Comparison of ENCODE assay signal across 1 cellular context in the genomic region with DNA sequence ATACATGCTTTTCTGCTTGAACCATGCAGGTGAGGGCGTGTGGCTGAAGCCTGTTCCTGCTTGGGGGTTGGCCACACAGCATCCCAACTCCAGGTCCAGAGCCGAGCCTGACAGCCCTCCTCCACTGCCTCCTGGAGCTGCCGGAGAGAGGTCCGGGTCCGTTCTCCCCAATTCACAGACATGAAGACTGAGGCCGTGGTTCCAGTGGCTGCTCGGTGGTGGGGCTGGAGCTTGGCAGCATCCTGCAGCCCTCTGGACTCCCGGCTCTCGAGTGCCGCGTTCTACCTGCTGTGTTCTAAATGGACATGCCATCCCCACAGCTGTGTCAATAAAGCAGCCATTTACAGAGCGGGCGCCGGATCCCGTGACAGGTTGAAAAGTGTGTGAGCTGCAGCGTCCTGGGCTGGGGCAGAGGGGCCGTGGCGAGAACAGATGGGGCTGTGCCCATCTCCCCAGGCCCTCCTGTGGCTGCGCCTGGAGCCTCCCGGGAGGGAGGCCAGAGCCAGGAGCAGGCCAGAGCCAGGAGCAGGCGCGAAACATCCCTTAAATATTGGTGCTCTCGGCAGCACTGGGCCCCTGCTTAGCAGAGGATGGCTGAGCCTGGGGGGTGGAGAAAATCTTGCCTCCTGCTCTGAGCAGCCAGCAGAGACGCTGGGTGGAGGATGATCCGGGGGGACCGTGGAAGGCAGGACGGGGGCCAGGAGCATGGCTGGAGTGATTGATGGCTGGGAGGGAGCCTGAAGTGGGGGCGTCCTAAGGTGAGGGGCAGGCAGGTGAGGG.
TF ChIP-seq lines count a peak whose summit lies in the region.

No MANE protein-coding gene starts in this region.

TF ChIP-seq in K562, 482 proteins besides CTCF, POLR2A, EP300 and RAD21 (continued from another document):
- TF ChIP-seq E4F1 (CRISPR knock-in tag; IDR thresholded peaks at IDR 0.05; ENCODE audit: borderline replicate concordance) (no peak), ZNF184 (CRISPR knock-in tag; IDR thresholded peaks at IDR 0.05) (no peak), ADNP (tag; IDR thresholded peaks at IDR 0.05) (0 out of 2 replicates have a peak, but pooled peaks have one; percentile 40), KDM4B (IDR thresholded peaks at IDR 0.05; ENCODE audit: borderline replicate concordance in 2 of 2, low read depth in 1 of 2) (no peak), ZNF23 (CRISPR knock-in tag; IDR thresholded peaks at IDR 0.05) (no peak), ZNF584 (CRISPR knock-in tag; IDR thresholded peaks at IDR 0.05; ENCODE audit: low read depth) (no peak), ZBTB33 (CRISPR knock-in tag; IDR thresholded peaks at IDR 0.05) (peak; percentile 81), BCOR (IDR thresholded peaks at IDR 0.05) (peak; percentile 77), HMG20B (CRISPR knock-in tag; IDR thresholded peaks at IDR 0.05) (no peak), CHD4 (IDR thresholded peaks at IDR 0.05; ENCODE audit: insufficient read depth, insufficient replicate concordance, low read depth, low read length, poor library complexity, severe bottlenecking) (no peak), NCOA1 (IDR thresholded peaks at IDR 0.05; ENCODE audit: low read depth) (no peak), POLR2G (IDR thresholded peaks at IDR 0.05; ENCODE audit: low read depth, low read length) (no peak), ARID3A (IDR thresholded peaks at IDR 0.05; ENCODE audit: borderline replicate concordance, low read depth, low read length) (no peak), ZKSCAN8 (CRISPR knock-in tag; IDR thresholded peaks at IDR 0.05) (peak; percentile 90), KLF13 (tag; IDR thresholded peaks at IDR 0.05; ENCODE audit: borderline replicate concordance, low read depth) (no peak), SRSF9 (IDR thresholded peaks at IDR 0.05; ENCODE audit: borderline replicate concordance, low read depth, low read length) (no peak), RBM25 (IDR thresholded peaks at IDR 0.05; ENCODE audit: low read depth, low read length, severe bottlenecking) (peak; percentile 68), ZNF143 (CRISPR knock-in tag; IDR thresholded peaks at IDR 0.05) (no peak), ASH1L (IDR thresholded peaks at IDR 0.05; ENCODE audit: borderline replicate concordance, low read depth, partially characterized antibody) (no peak), MCM3 (IDR thresholded peaks at IDR 0.05) (no peak), FOXA3 (CRISPR knock-in tag; conservative IDR thresholded peaks at IDR 0.05 in 1 of 2, IDR thresholded peaks at IDR 0.05 in 1 of 2) (0 out of 4 replicates have a peak, but pooled peaks of 1 of the 2 experiments have one; percentile 39), KDM1A (IDR thresholded peaks at IDR 0.05) (peak; percentile 18 to 58; a peak in 2 of 4 replicates), NR3C1 (CRISPR knock-in tag; IDR thresholded peaks at IDR 0.05) (no peak), ZNF347 (CRISPR knock-in tag; IDR thresholded peaks at IDR 0.05; ENCODE audit: low read depth) (no peak)
